In genomic region chr1:24745711-24746582, GRCh38 we compare ENCODE assay signal across 8 cellular contexts. TPM values are rescaled to one million over a fixed set of nuclear protein-coding genes. Genes with fewer than 3 reads are reported as not detected.
A peak's percentile ranks its signal among the peaks of the same experiment; 100 is the strongest.
DNase-seq lines count a peak whose midpoint lies in the region; ATAC-seq lines count a peak whose summit lies in the region.

No MANE protein-coding gene starts in this region.

- intact Hi-C loops in Right ventricle myocardium superior (cut with DNase I) (loop anchor here (5.0 kb wide), 2 partner anchors 54 to 81 kb away; no protein-coding TSS in a partner anchor), cardiac septum (cut with DNase I) (loop anchor here (1.0 to 2.0 kb wide), 3 partner anchors 52 to 103 kb away; partner anchors contain the start of gene SRRM1)

- H3K4me1 ChIP-seq in iPS-20b (ENCODE audit: insufficient read depth, low read length) (peaks cover 30% of the 10 kb centered on the region), skeletal muscle tissue (ENCODE audit: control insufficient read depth in 3 of 3, insufficient read depth in 3 of 3, low read length in 3 of 3) (peaks cover 3 to 10% (median 6%) of the 10 kb centered on the region in 3 donors)

- H3K4me3 ChIP-seq in iPS-20b (ENCODE audit: low read length), result peak overlapping the region; percentile 94
- H3K4me3 ChIP-seq in skeletal muscle tissue (ENCODE audit: low read length in 3 of 3), result peak overlapping the region; percentile 76 to 95 (median 82)

- H3K9me3 ChIP-seq in iPS-20b (ENCODE audit: insufficient read depth, low read depth, low read length) (no peaks in the 10 kb centered on the region), skeletal muscle tissue (ENCODE audit: control insufficient read depth in 3 of 3, low read length in 3 of 3) (no peaks in the 10 kb centered on the region)

- H3K9ac ChIP-seq in iPS-20b (ENCODE audit: low read depth, low read length) (peak overlapping the region; percentile 91), skeletal muscle tissue (ENCODE audit: low read depth in 1 of 3, low read length in 3 of 3) (peak overlapping the region; percentile 80 to 88 (median 84))

- H3K27ac ChIP-seq in iPS-20b (ENCODE audit: low read length) (peak overlapping the region; percentile 57), skeletal muscle tissue (ENCODE audit: low read depth, low read length) (peak overlapping the region; percentile 80)

- peaks cover 10% of the 10 kb centered on the region for H3K36me3 ChIP-seq in iPS-20b (ENCODE audit: insufficient read depth, low read depth, low read length)
- peaks cover 0 to 2% (median 0%) of the 10 kb centered on the region in 3 donors for H3K36me3 ChIP-seq in skeletal muscle tissue (ENCODE audit: control insufficient read depth in 3 of 3, insufficient read depth in 3 of 3, low read length in 3 of 3)

- DNase-seq in Right ventricle myocardium superior (peak; percentile 70), cardiac septum (ENCODE audit: low spot score) (no peak), OCI-M1 (lab: John Stamatoyannopoulos, UW) (peak; percentile 77), astrocyte of the hippocampus (ENCODE audit: low read depth, low spot score) (peak; percentile 73), cortex of kidney (lab: John Stamatoyannopoulos, UW) (no peak)

- peak; percentile 18 for ATAC-seq in Right ventricle myocardium superior (ENCODE audit: poor library complexity)
- peak; percentile 2 for ATAC-seq in HG03135 (IDR thresholded peaks at IDR 0.05; ENCODE audit: unreplicated experiment)

- no peaks in the 10 kb centered on the region for H3K27me3 ChIP-seq in iPS-20b (ENCODE audit: insufficient read depth, low read length)
- H3K27me3 ChIP-seq in skeletal muscle tissue (ENCODE audit: control insufficient read depth in 3 of 3, insufficient read depth in 3 of 3, low read length in 3 of 3), result no peaks in the 10 kb centered on the region

RNA-seq across cellular contexts. Expression of gene CLIC4, which starts 0.7 kb away (rescaled TPM):
- total RNA-seq in Right ventricle myocardium superior (334 TPM), cardiac septum (316 TPM), skeletal muscle tissue (99.2 TPM)

Comparison
In these comparisons a context has a peak if more than half of its experiments do, and no peak if none do; other contexts are left out.
1. DNase-seq: peak in Right ventricle myocardium superior (single experiment), OCI-M1 (single experiment) and astrocyte of the hippocampus (single experiment); none in cardiac septum (single experiment) and cortex of kidney (single experiment).